In the genomic region with DNA sequence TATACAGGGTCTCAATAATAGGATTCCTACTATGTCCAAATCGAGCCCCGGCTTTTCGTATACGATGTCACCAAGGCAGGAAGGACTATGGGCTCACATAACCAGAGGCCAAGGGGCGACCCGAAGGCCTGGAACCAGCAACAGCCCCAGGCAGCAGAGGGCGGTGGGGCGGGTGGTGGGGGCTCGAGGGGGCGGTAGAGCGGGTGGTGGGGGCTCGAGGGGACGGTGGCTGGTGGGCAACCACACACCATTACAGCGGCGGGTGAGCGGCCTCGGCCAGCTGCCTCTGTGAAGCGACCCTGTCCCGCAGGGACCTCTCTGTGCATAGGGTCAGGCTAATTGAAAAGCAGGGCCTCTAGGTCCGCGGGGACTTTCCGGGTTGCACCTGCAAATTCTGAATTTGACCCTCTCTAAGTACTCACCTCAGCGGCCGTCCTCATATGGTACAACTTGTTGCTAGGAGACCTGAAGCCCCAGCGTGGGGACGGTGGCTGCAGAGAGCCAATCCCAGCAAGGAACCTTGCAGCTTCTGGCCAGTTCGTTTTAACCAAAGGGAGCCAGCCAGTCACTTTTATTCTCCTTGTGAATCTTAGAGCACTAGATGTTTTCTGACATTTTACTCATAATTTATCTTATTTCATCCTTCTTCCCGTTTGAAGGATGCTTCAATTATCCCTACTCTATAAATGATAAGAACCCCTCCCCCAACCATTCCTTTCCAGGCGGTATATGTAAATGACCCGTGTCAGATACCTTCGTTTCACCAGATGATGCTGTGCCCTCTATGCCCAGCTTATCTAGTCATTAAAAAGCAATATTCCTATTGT, we compare ENCODE assay signal across 8 cellular contexts. TPM values are rescaled to one million over a fixed set of nuclear protein-coding genes. Genes with fewer than 3 reads are reported as not detected.
DNase-seq lines count a peak whose midpoint lies in the region; ATAC-seq and TF ChIP-seq lines count a peak whose summit lies in the region.

A gene with protein sequence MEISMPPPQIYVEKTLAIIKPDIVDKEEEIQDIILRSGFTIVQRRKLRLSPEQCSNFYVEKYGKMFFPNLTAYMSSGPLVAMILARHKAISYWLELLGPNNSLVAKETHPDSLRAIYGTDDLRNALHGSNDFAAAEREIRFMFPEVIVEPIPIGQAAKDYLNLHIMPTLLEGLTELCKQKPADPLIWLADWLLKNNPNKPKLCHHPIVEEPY (minus strand): TSS at position 480 of the 827 bp plus-strand sequence. CDS start 648 bp downstream, outside the sequence.

- no peaks in the 10 kb centered on the region for H3K36me3 Mint-ChIP-seq in naive thymus-derived CD4-positive, alpha-beta T cell

- H3K36me3 ChIP-seq in adrenal gland (replicated peaks in 1 of 2) (no peaks in the 10 kb centered on the region), heart right ventricle (no peaks in the 10 kb centered on the region), parathyroid adenoma (ENCODE audit: control insufficient read depth, insufficient read depth, low read length) (no peaks in the 10 kb centered on the region)
- no peaks in the 10 kb centered on the region for H3K36me3 ChIP-seq in naive thymus-derived CD4-positive, alpha-beta T cell (ENCODE audit: control insufficient read depth in 2 of 3, insufficient read depth in 3 of 3, low read length in 3 of 3)

- CTCF ChIA-PET in naive thymus-derived CD4-positive, alpha-beta T cell (lab: Charles Lee), result interaction anchor here (1.1 kb wide), 1 partner anchor 62 kb away, joined by 4 read pairs; no protein-coding TSS in a partner anchor

- H3K4me1 Mint-ChIP-seq in naive thymus-derived CD4-positive, alpha-beta T cell, result peaks cover 0 to 3% (median 0%) of the 10 kb centered on the region in 7 donors

- H3K27me3 Mint-ChIP-seq in naive thymus-derived CD4-positive, alpha-beta T cell, result peaks cover 24 to 34% (median 26%) of the 10 kb centered on the region in 5 donors

- no peaks in the 10 kb centered on the region for H3K9me3 Mint-ChIP-seq in naive thymus-derived CD4-positive, alpha-beta T cell

- WGBS in adrenal gland, 4 donors, result 3 to 11% (median 4%) methylated on average over 15 to 31 of the region's 31 CpGs
- WGBS in heart right ventricle, 2 donors, result 5 to 8% methylated on average over 31 of the region's 31 CpGs

- no peak within 1 kb of the TSS for H3K27ac Mint-ChIP-seq in naive thymus-derived CD4-positive, alpha-beta T cell

- H3K9me3 ChIP-seq in adrenal gland (replicated peaks in 1 of 3) (no peaks in the 10 kb centered on the region), heart right ventricle (no peaks in the 10 kb centered on the region), parathyroid adenoma (ENCODE audit: control insufficient read depth, low read length) (no peaks in the 10 kb centered on the region)
- H3K9me3 ChIP-seq in naive thymus-derived CD4-positive, alpha-beta T cell (ENCODE audit: control insufficient read depth in 2 of 3, low read length in 3 of 3), result no peaks in the 10 kb centered on the region

- no peak for TF ChIP-seq POLR2A in adrenal gland (IDR thresholded peaks at IDR 0.05)

- H3K4me1 ChIP-seq in adrenal gland (replicated peaks in 1 of 2) (peaks cover 0 to 4% of the 10 kb centered on the region in 2 donors), heart right ventricle (peaks cover 0 to 12% (median 0%) of the 10 kb centered on the region in 9 donors), parathyroid adenoma (peaks cover 2% of the 10 kb centered on the region)
- no peaks in the 10 kb centered on the region for H3K4me1 ChIP-seq in naive thymus-derived CD4-positive, alpha-beta T cell (ENCODE audit: control insufficient read depth in 2 of 2, insufficient read depth in 2 of 2, low read length in 2 of 2)

- H3K27ac ChIP-seq in adrenal gland (no peak within 1 kb of the TSS), heart right ventricle (peak within 1 kb of the TSS in 1 of 10 donors; percentile 19), parathyroid adenoma (no peak within 1 kb of the TSS)
- no peak within 1 kb of the TSS for H3K27ac ChIP-seq in naive thymus-derived CD4-positive, alpha-beta T cell (ENCODE audit: low read depth, low read length)

- no peak within 1 kb of the TSS for H3K9ac ChIP-seq in parathyroid adenoma

- peak within 1 kb of the TSS; percentile 91 for H2AFZ ChIP-seq in parathyroid adenoma

- POLR2A ChIA-PET in naive thymus-derived CD4-positive, alpha-beta T cell (lab: Charles Lee), result no interaction called here

- peak within 1 kb of the TSS; percentile 69 for H3K4me3 ChIP-seq in LNCaP clone FGC (ENCODE audit: low read depth, low read length)
- peak within 1 kb of the TSS in 2 of 4 donors; percentile 33 to 58 for H3K4me3 ChIP-seq in adrenal gland
- H3K4me3 ChIP-seq in heart right ventricle, result peak within 1 kb of the TSS; percentile 33 to 78 (median 64)
- H3K4me3 ChIP-seq in parathyroid adenoma (ENCODE audit: low read depth, low read length), result peak within 1 kb of the TSS; percentile 53
- H3K4me3 ChIP-seq in naive thymus-derived CD4-positive, alpha-beta T cell (ENCODE audit: low read length), result no peak within 1 kb of the TSS

- intact Hi-C loops in adrenal gland (cut with DNase I) (loop anchor here in 1 of 2 donors (10.0 kb wide), 1 partner anchor 104 kb away; a partner anchor contains a TSS), heart right ventricle (cut with DNase I) (loop anchor here in 6 of 10 donors (5.0 to 10.0 kb wide), 3 partner anchors 62 to 384 kb away; a partner anchor contains a TSS)
- intact Hi-C loops in naive thymus-derived CD4-positive, alpha-beta T cell (cut with micrococcal nuclease), result no loop called here

- H3K4me2 ChIP-seq in parathyroid adenoma (ENCODE audit: low read length), result peak within 1 kb of the TSS; percentile 61

- no peaks in the 10 kb centered on the region for H3K27me3 ChIP-seq in adrenal gland
- H3K27me3 ChIP-seq in heart right ventricle, result peaks cover 0 to 44% (median 0%) of the 10 kb centered on the region in 7 donors
- no peaks in the 10 kb centered on the region for H3K27me3 ChIP-seq in parathyroid adenoma (ENCODE audit: control insufficient read depth, insufficient read depth, low read length)
- peaks cover 0 to 5% of the 10 kb centered on the region in 2 donors for H3K27me3 ChIP-seq in naive thymus-derived CD4-positive, alpha-beta T cell (ENCODE audit: control insufficient read depth in 2 of 2, insufficient read depth in 2 of 2, low read length in 2 of 2)

- H3K4me3 Mint-ChIP-seq in naive thymus-derived CD4-positive, alpha-beta T cell, result no peak within 1 kb of the TSS

- no peak for TF ChIP-seq CTCF in LNCaP clone FGC (IDR thresholded peaks at IDR 0.05; ENCODE audit: control insufficient read depth, extremely low read depth, insufficient read depth)
- TF ChIP-seq CTCF in adrenal gland (IDR thresholded peaks at IDR 0.05), result no peak
- no peak for TF ChIP-seq CTCF in heart right ventricle (IDR thresholded peaks at IDR 0.05)
- TF ChIP-seq CTCF in parathyroid adenoma (IDR thresholded peaks at IDR 0.05), result no peak

- H3K79me2 ChIP-seq in parathyroid adenoma, result no peaks in the 10 kb centered on the region

- ATAC-seq in heart right ventricle, result peak; percentile 82 to 95 (median 92)
- no peak for ATAC-seq in GM21529 (IDR thresholded peaks at IDR 0.05; ENCODE audit: unreplicated experiment)
- no peak for ATAC-seq in naive thymus-derived CD4-positive, alpha-beta T cell
- no peak for ATAC-seq in HG03460 (IDR thresholded peaks at IDR 0.05; ENCODE audit: unreplicated experiment)

- DNase-seq in EH (ENCODE audit: low read depth) (peak; percentile 56), LNCaP clone FGC (ENCODE audit: low read depth) (peak; percentile 70), adrenal gland (peak; percentile 69 to 89 (median 78)), heart right ventricle (peak; percentile 57 to 61)
- no peak for DNase-seq in naive thymus-derived CD4-positive, alpha-beta T cell

RNA-seq across cellular contexts. Expression of the gene that starts here (rescaled TPM):
- total RNA-seq in adrenal gland (10 to 100 TPM in 1 of 8 donors, 1 to 10 TPM in 6, under 1 TPM in 1; 0.24 to 10.3 (median 5.4) TPM), heart right ventricle (1 to 10 TPM; 2.0 to 5.9 (median 3.9) TPM)
- polyA plus RNA-seq in adrenal gland (10 to 100 TPM; 14.6 to 22.0 (median 15.7) TPM), heart right ventricle (1 to 10 TPM; 3.3 to 9.4 TPM)
- total RNA-seq in naive thymus-derived CD4-positive, alpha-beta T cell, result not detected
- polyA plus RNA-seq in naive thymus-derived CD4-positive, alpha-beta T cell, result not detected

Comparison
In these comparisons a context has a peak if more than half of its experiments do, and no peak if none do; other contexts are left out.
1. RNA of the gene that starts here (polyA plus RNA-seq): 14.6 to 22.0 TPM in adrenal gland and 3.3 to 9.4 TPM in heart right ventricle; not detected in naive thymus-derived CD4-positive, alpha-beta T cell; every median in the first group is over 4 times any median in the second.
2. DNase-seq: peak in EH (single experiment), LNCaP clone FGC (single experiment), adrenal gland (7 of 7) and heart right ventricle (2 of 2); none in naive thymus-derived CD4-positive, alpha-beta T cell (0 of 9).
3. ATAC-seq: peak in heart right ventricle (8 of 8); none in GM21529 (single experiment), naive thymus-derived CD4-positive, alpha-beta T cell (single experiment) and HG03460 (single experiment).
4. intact Hi-C loops: an anchor here in heart right ventricle (5.0 to 10.0 kb wide); none called in naive thymus-derived CD4-positive, alpha-beta T cell.